In the genomic region with DNA sequence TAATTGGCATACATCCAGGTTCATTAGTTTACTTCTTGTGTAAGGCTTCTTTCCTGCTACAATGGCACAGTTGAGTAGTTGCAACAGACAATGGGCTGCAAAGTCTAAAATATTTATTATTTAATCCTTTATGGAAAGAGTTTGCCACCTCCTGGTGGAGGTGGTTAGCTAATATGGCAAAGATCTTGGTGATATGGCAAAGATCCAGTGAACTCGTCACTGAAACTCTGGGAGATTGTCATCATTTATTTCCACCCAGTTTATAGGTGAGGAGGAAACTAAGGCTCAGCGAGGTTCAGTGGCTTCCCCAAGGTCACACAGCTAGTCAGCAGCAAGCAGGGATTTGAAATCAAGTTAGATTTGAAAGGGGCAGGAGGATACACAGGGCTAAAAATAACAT, we compare ENCODE assay signal across 8 cellular contexts.
A peak's percentile ranks its signal among the peaks of the same experiment; 100 is the strongest.
DNase-seq lines count a peak whose midpoint lies in the region; ATAC-seq, FAIRE-seq and TF ChIP-seq lines count a peak whose summit lies in the region.

No MANE protein-coding gene starts in this region.

- H3K4me3 Mint-ChIP-seq in nephron, result no peak overlapping the region

- no peaks in the 10 kb centered on the region for H3K36me3 Mint-ChIP-seq in nephron (ENCODE audit: low read depth)

- DNase-seq in D721Med (ENCODE audit: insufficient read length, low spot score) (no peak), KG1 (lab: John Stamatoyannopoulos, UW) (peak; percentile 6), cerebellar cortex (ENCODE audit: low spot score) (peak; percentile 41), NCI-H1930 (lab: John Stamatoyannopoulos, UW) (no peak), DMS79 treated with DMSO at 0.1 percent for 48 hours (lab: John Stamatoyannopoulos, UW) (no peak), NCI-H2029 (lab: John Stamatoyannopoulos, UW) (no peak)

- H3K27me3 Mint-ChIP-seq in nephron (ENCODE audit: low read depth), result peaks cover 16% of the 10 kb centered on the region

- TF ChIP-seq CTCF in D721Med (IDR thresholded peaks at IDR 0.05; ENCODE audit: insufficient read depth, missing control alignments), result peak; percentile 31
- TF ChIP-seq CTCF in nephron (IDR thresholded peaks at IDR 0.05; ENCODE audit: unreplicated experiment in 3 of 3), result peak in 2 of 3 experiments; percentile 10 to 19

- peaks cover 5% of the 10 kb centered on the region for H3K4me1 Mint-ChIP-seq in nephron

- ATAC-seq in GM18520 (IDR thresholded peaks at IDR 0.05; ENCODE audit: unreplicated experiment), result no peak

- peaks cover 2% of the 10 kb centered on the region for H3K9me3 Mint-ChIP-seq in nephron

- H3K27ac Mint-ChIP-seq in nephron, result peak overlapping the region in 1 of 3 experiments; percentile 31

- no peak for FAIRE-seq in D721Med (lab: Jason Lieb, UNC)

Comparison
In these comparisons a context has a peak if more than half of its experiments do, and no peak if none do; other contexts are left out.
1. DNase-seq: peak in KG1 (single experiment) and cerebellar cortex (single experiment); none in D721Med (single experiment), NCI-H1930 (0 of 2), DMS79 treated with DMSO at 0.1 percent for 48 hours (single experiment) and NCI-H2029 (single experiment).